In the genomic region with DNA sequence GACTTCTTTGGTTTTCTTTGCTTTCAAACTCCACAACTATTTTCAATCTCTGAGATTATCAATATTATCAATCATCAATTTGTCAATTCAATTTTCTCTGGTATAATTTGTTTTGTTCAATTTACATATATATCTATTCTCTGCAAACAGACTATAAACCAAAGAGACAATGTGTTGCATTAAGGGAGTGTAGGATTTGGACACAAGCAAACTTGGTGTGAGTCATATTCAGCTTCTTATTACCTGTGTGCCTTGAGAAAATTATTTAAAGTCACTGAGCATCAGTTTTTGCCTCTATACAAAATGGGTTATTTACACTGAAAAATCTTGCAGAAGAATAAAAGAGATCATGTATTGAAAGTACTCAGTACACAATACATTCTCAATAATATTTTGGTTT, we compare ENCODE assay signal across 38 cellular contexts.
"Had no signal": no experiment of that assay in that cellular context is flagged by ENCODE, and none has a peak within 500 bp of the region (broad histone marks: within the 10 kb centered on the region; RNA-seq: fewer than 3 reads in every experiment).

No MANE protein-coding gene starts in this region.

- H3K4me1 Mint-ChIP-seq: brain had no signal

- ATAC-seq: activated naive CD4-positive, alpha-beta T cell treated with anti-CD3 and anti-CD28 coated beads, Interleukin-2, amount 50 U/mL, for 72 hours; activated naive CD8-positive, alpha-beta T cell treated with anti-CD3 and anti-CD28 coated beads, Interleukin-2, amount 50 U/mL, for 24 hours; activated T-cell treated with anti-CD3 and anti-CD28 coated beads, Interleukin-2, amount 50 U/mL, for 4 hours; activated T-cell treated with anti-CD3 and anti-CD28 coated beads, Interleukin-2, amount 50 U/mL, for 72 hours; activated T-helper 17 cell treated with anti-CD3 and anti-CD28 coated beads, Interleukin-2, amount 50 U/mL, for 72 hours; body of pancreas had no signal

- H3K36me3 ChIP-seq: adrenal gland, ascending aorta, brain microvascular endothelial cell, breast epithelium, cardiac muscle cell had no signal

- DNase-seq: activated effector memory CD4-positive, alpha-beta T cell treated with anti-CD3 and anti-CD28 coated beads, Interleukin-2, amount 50 U/mL, for 16 hours; activated effector memory CD4-positive, alpha-beta T cell treated with Interleukin-2 at 50 U/mL for 16 hours; activated gamma-delta T cell; activated gamma-delta T cell treated with Interleukin-2 at 50 U/mL for 16 hours; activated naive CD4-positive, alpha-beta T cell; activated naive CD4-positive, alpha-beta T cell treated with anti-CD3 and anti-CD28 coated beads for 36 hours; activated naive CD4-positive, alpha-beta T cell treated with anti-CD3 and anti-CD28 coated beads, Interleukin-2, amount 10 ng/mL, durations not matched to agents 7 days and 5 days; activated naive CD4-positive, alpha-beta T cell treated with anti-CD3 and anti-CD28 coated beads, Interleukin-2, amount 50 U/mL, for 16 hours; activated naive CD4-positive, alpha-beta T cell treated with Interleukin-2 at 50 U/mL for 16 hours; activated naive CD8-positive, alpha-beta T cell treated with anti-CD3 and anti-CD28 coated beads for 36 hours; activated naive CD8-positive, alpha-beta T cell treated with anti-CD3 and anti-CD28 coated beads, Interleukin-2, amount 10 ng/mL, durations not matched to agents 7 days and 5 days; activated naive CD8-positive, alpha-beta T cell treated with anti-CD3 and anti-CD28 coated beads, Interleukin-2, amount 50 U/mL, for 24 hours; activated T-cell treated with anti-CD3 and anti-CD28 coated beads, Interleukin-2, amount 50 U/mL, for 1 hour; activated T-cell treated with anti-CD3 and anti-CD28 coated beads, Interleukin-2, amount 50 U/mL, for 24 hours; activated T-cell treated with anti-CD3 and anti-CD28 coated beads, Interleukin-2, amount 50 U/mL, for 4 hours; activated T-cell treated with anti-CD3 and anti-CD28 coated beads, Interleukin-2, amount 50 U/mL, for 48 hours; activated T-cell treated with anti-CD3 and anti-CD28 coated beads, Interleukin-2, amount 50 U/mL, for 72 hours; adrenal gland; amniotic stem cell; amygdala; anterior cingulate cortex; aorta; body of pancreas; brain microvascular endothelial cell; caudate nucleus; central memory CD4-positive, alpha-beta T cell; cerebellar nuclear complex had no signal

- H3K27me3 Mint-ChIP-seq: activated naive CD4-positive, alpha-beta T cell treated with anti-CD3 and anti-CD28 coated beads, Interleukin-2, amount 50 U/mL, for 24 hours; activated naive CD8-positive, alpha-beta T cell; activated naive CD8-positive, alpha-beta T cell treated with anti-CD3 and anti-CD28 coated beads for 36 hours; activated naive CD8-positive, alpha-beta T cell treated with anti-CD3 and anti-CD28 coated beads, Interleukin-2, amount 10 ng/mL, durations not matched to agents 7 days and 5 days; activated naive CD8-positive, alpha-beta T cell treated with anti-CD3 and anti-CD28 coated beads, Interleukin-2, amount 50 U/mL, for 24 hours; activated T-cell treated with anti-CD3 and anti-CD28 coated beads, Interleukin-2, amount 50 U/mL, for 24 hours; activated T-helper 17 cell treated with anti-CD3 and anti-CD28 coated beads, Interleukin-2, amount 50 U/mL, for 72 hours; brain; central memory CD8-positive, alpha-beta T cell had no signal

- H3K4me1 ChIP-seq: ascending aorta, body of pancreas, breast epithelium had no signal

- H3K27me3 ChIP-seq: adrenal gland, ascending aorta, body of pancreas, brain microvascular endothelial cell, breast epithelium, cardiac muscle cell had no signal

- H3K4me3 Mint-ChIP-seq: activated naive CD4-positive, alpha-beta T cell treated with anti-CD3 and anti-CD28 coated beads for 36 hours; activated naive CD4-positive, alpha-beta T cell treated with anti-CD3 and anti-CD28 coated beads, Interleukin-2, amount 10 ng/mL, durations not matched to agents 7 days and 5 days; activated naive CD4-positive, alpha-beta T cell treated with anti-CD3 and anti-CD28 coated beads, Interleukin-2, amount 50 U/mL, for 24 hours; activated naive CD8-positive, alpha-beta T cell; activated naive CD8-positive, alpha-beta T cell treated with anti-CD3 and anti-CD28 coated beads for 36 hours; activated naive CD8-positive, alpha-beta T cell treated with anti-CD3 and anti-CD28 coated beads, Interleukin-2, amount 10 ng/mL, durations not matched to agents 7 days and 5 days; activated naive CD8-positive, alpha-beta T cell treated with anti-CD3 and anti-CD28 coated beads, Interleukin-2, amount 50 U/mL, for 24 hours; activated T-cell treated with anti-CD3 and anti-CD28 coated beads, Interleukin-2, amount 50 U/mL, for 24 hours; activated T-cell treated with anti-CD3 and anti-CD28 coated beads, Interleukin-2, amount 50 U/mL, for 4 hours; activated T-cell treated with anti-CD3 and anti-CD28 coated beads, Interleukin-2, amount 50 U/mL, for 72 hours; activated T-helper 1 cell treated with anti-CD3 and anti-CD28 coated beads, Interleukin-12 subunit alpha, Interleukin-12 subunit beta, Interleukin-2, Interleukin-4 antibody, amounts not matched to agents 30 ng/mL and 10 ng/mL and 1 ng/mL, durations not matched to agents 14 hours and 24 hours and 36 hours; activated T-helper 17 cell treated with anti-CD3 and anti-CD28 coated beads, Interleukin-2, amount 50 U/mL, for 72 hours; brain; central memory CD8-positive, alpha-beta T cell had no signal

- H3K9me3 ChIP-seq: adrenal gland, ascending aorta, body of pancreas, breast epithelium had no signal

- H3K9me3 Mint-ChIP-seq: activated naive CD4-positive, alpha-beta T cell treated with anti-CD3 and anti-CD28 coated beads for 36 hours; activated naive CD4-positive, alpha-beta T cell treated with anti-CD3 and anti-CD28 coated beads, Interleukin-2, amount 50 U/mL, for 24 hours; activated T-cell treated with anti-CD3 and anti-CD28 coated beads, Interleukin-2, amount 50 U/mL, for 24 hours; activated T-cell treated with anti-CD3 and anti-CD28 coated beads, Interleukin-2, amount 50 U/mL, for 72 hours; central memory CD8-positive, alpha-beta T cell had no signal

- H3K4me3 ChIP-seq: adrenal gland, ascending aorta, body of pancreas, breast epithelium, cardiac muscle cell had no signal

- H3K27ac ChIP-seq: adrenal gland, ascending aorta, body of pancreas, brain microvascular endothelial cell, breast epithelium, cardiac muscle cell had no signal

- H3K36me3 Mint-ChIP-seq: activated naive CD4-positive, alpha-beta T cell treated with anti-CD3 and anti-CD28 coated beads, Interleukin-2, amount 50 U/mL, for 24 hours; activated naive CD8-positive, alpha-beta T cell treated with anti-CD3 and anti-CD28 coated beads for 36 hours; brain had no signal

- H3K27ac Mint-ChIP-seq: activated naive CD4-positive, alpha-beta T cell treated with anti-CD3 and anti-CD28 coated beads for 36 hours; activated naive CD4-positive, alpha-beta T cell treated with anti-CD3 and anti-CD28 coated beads, Interleukin-2, amount 10 ng/mL, durations not matched to agents 7 days and 5 days; activated naive CD4-positive, alpha-beta T cell treated with anti-CD3 and anti-CD28 coated beads, Interleukin-2, amount 50 U/mL, for 24 hours; activated naive CD4-positive, alpha-beta T cell treated with anti-CD3 and anti-CD28 coated beads, Interleukin-2, amount 50 U/mL, for 72 hours; activated naive CD8-positive, alpha-beta T cell; activated naive CD8-positive, alpha-beta T cell treated with anti-CD3 and anti-CD28 coated beads for 36 hours; activated naive CD8-positive, alpha-beta T cell treated with anti-CD3 and anti-CD28 coated beads, Interleukin-2, amount 10 ng/mL, durations not matched to agents 7 days and 5 days; activated naive CD8-positive, alpha-beta T cell treated with anti-CD3 and anti-CD28 coated beads, Interleukin-2, amount 50 U/mL, for 24 hours; activated T-cell treated with anti-CD3 and anti-CD28 coated beads, Interleukin-2, amount 50 U/mL, for 24 hours; activated T-cell treated with anti-CD3 and anti-CD28 coated beads, Interleukin-2, amount 50 U/mL, for 72 hours; activated T-helper 1 cell treated with anti-CD3 and anti-CD28 coated beads, Interleukin-12 subunit alpha, Interleukin-12 subunit beta, Interleukin-2, Interleukin-4 antibody, amounts not matched to agents 30 ng/mL and 10 ng/mL and 1 ng/mL, durations not matched to agents 14 hours and 24 hours and 36 hours; activated T-helper 17 cell treated with anti-CD3 and anti-CD28 coated beads, Interleukin-2, amount 50 U/mL, for 72 hours; activated T-helper 2 cell treated with anti-CD3 and anti-CD28 coated beads, Interferon-gamma antibody, Interleukin-2, Interleukin-4, amounts not matched to agents 10 μg/mL and 5 μg/mL and 100 μg/mL, durations not matched to agents 14 hours and 24 hours and 36 hours; brain had no signal
